ENCODE assay signal across 12 cellular contexts in the genomic region with DNA sequence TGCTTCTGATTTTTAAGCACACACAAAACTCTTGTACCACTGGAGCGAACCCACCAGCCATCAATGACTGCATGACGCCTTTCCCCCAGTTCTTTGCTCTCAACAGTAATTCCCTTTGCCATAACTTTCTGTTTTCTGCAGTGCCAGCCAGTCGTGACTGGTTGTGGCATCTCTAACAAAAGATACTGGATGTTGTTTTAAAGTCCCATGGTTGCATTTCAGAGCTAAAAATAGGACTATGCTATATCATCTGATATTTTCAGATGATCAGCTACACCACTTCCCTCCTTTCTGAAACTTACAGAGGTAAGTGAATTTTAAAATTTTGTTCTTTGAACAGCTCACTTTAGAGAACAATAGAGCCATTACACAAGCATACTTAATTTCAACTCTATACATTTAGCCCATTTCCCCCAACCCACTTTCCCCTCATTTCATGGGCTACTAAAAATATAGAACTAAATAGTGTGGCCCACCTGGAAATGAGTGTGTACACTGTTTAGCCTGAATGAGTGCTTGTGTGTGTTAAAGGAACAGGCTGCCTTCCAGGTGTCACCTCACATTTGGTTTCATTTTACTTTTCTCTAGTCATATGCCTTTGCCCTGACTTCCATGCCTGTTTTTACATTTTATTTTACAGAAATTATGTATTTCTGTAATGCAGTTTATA.
A peak's percentile ranks its signal among the peaks of the same experiment; 100 is the strongest.
DNase-seq lines count a peak whose midpoint lies in the region; ATAC-seq and TF ChIP-seq lines count a peak whose summit lies in the region.
"Had no signal": no experiment of that assay in that cellular context is flagged by ENCODE, and none has a peak within 500 bp of the region (broad histone marks: within the 10 kb centered on the region; RNA-seq: fewer than 3 reads in every experiment).

No MANE protein-coding gene starts in this region.

- no peak overlapping the region for H3K4me3 ChIP-seq in Peyer's patch

- intact Hi-C loops in activated T-helper 2 cell treated with anti-CD3 and anti-CD28 coated beads, Interferon-gamma antibody, Interleukin-2, Interleukin-4, amounts not matched to agents 10 μg/mL and 5 μg/mL and 100 μg/mL, durations not matched to agents 14 hours and 24 hours and 36 hours (cut with micrococcal nuclease): no loop called here
- intact Hi-C loops in left colon (cut with DNase I, micrococcal nuclease): no loop called here

- peak; percentile 85 for ATAC-seq in GM21515 (IDR thresholded peaks at IDR 0.05; ENCODE audit: unreplicated experiment)
- ATAC-seq in HG03159 (IDR thresholded peaks at IDR 0.05; ENCODE audit: unreplicated experiment): peak; percentile 83
- ATAC-seq in left colon: no peak
- ATAC-seq: left ventricle myocardium superior, T-helper 17 cell had no signal

- no peaks in the 10 kb centered on the region for H3K9me3 Mint-ChIP-seq in activated T-helper 2 cell treated with anti-CD3 and anti-CD28 coated beads, Interferon-gamma antibody, Interleukin-2, Interleukin-4, amounts not matched to agents 10 μg/mL and 5 μg/mL and 100 μg/mL, durations not matched to agents 14 hours and 24 hours and 36 hours

- peaks cover 0 to 6% (median 0%) of the 10 kb centered on the region in 4 donors for H3K4me1 ChIP-seq in Peyer's patch

- H3K4me1 Mint-ChIP-seq in activated T-helper 2 cell treated with anti-CD3 and anti-CD28 coated beads, Interferon-gamma antibody, Interleukin-2, Interleukin-4, amounts not matched to agents 10 μg/mL and 5 μg/mL and 100 μg/mL, durations not matched to agents 14 hours and 24 hours and 36 hours (ENCODE audit: low read depth): peaks cover 30% of the 10 kb centered on the region
- H3K4me1 Mint-ChIP-seq: T-helper 17 cell had no signal

- H3K27me3 Mint-ChIP-seq in activated T-helper 2 cell treated with anti-CD3 and anti-CD28 coated beads, Interferon-gamma antibody, Interleukin-2, Interleukin-4, amounts not matched to agents 10 μg/mL and 5 μg/mL and 100 μg/mL, durations not matched to agents 14 hours and 24 hours and 36 hours (ENCODE audit: low read depth): peaks cover 11% of the 10 kb centered on the region

- no peak for TF ChIP-seq CTCF in Peyer's patch (IDR thresholded peaks at IDR 0.05)

- no peak for TF ChIP-seq POLR2A in Peyer's patch (IDR thresholded peaks at IDR 0.05)

- H3K27ac ChIP-seq in Peyer's patch: no peak overlapping the region
- H3K27ac ChIP-seq: epithelial cell of prostate had no signal

- no peaks in the 10 kb centered on the region for H3K36me3 ChIP-seq in Peyer's patch

- H3K4me3 Mint-ChIP-seq in activated T-helper 2 cell treated with anti-CD3 and anti-CD28 coated beads, Interferon-gamma antibody, Interleukin-2, Interleukin-4, amounts not matched to agents 10 μg/mL and 5 μg/mL and 100 μg/mL, durations not matched to agents 14 hours and 24 hours and 36 hours (ENCODE audit: low read depth): no peak overlapping the region
- H3K4me3 Mint-ChIP-seq: T-helper 17 cell had no signal

- DNase-seq in NCI-H2171 treated with DMSO at 0.1 percent for 48 hours (lab: John Stamatoyannopoulos, UW) (peak; percentile 18), NCI-H2171 (lab: John Stamatoyannopoulos, UW) (no peak), left colon (no peak), Peyer's patch (no peak), activated gamma-delta T cell treated with Interleukin-2 at 50 U/mL for 16 hours (no peak)
- DNase-seq in activated T-helper 2 cell treated with anti-CD3 and anti-CD28 coated beads, Interferon-gamma antibody, Interleukin-2, Interleukin-4, amounts not matched to agents 10 μg/mL and 5 μg/mL and 100 μg/mL, durations not matched to agents 14 hours and 24 hours and 36 hours (ENCODE audit: low spot score): no peak
- DNase-seq: left ventricle myocardium superior, NCI-H1436, T-helper 17 cell had no signal

- no peaks in the 10 kb centered on the region for H3K27me3 ChIP-seq in Peyer's patch

- no peaks in the 10 kb centered on the region for H3K36me3 Mint-ChIP-seq in activated T-helper 2 cell treated with anti-CD3 and anti-CD28 coated beads, Interferon-gamma antibody, Interleukin-2, Interleukin-4, amounts not matched to agents 10 μg/mL and 5 μg/mL and 100 μg/mL, durations not matched to agents 14 hours and 24 hours and 36 hours (ENCODE audit: low read depth)

- peak overlapping the region; percentile 64 for H3K27ac Mint-ChIP-seq in activated T-helper 2 cell treated with anti-CD3 and anti-CD28 coated beads, Interferon-gamma antibody, Interleukin-2, Interleukin-4, amounts not matched to agents 10 μg/mL and 5 μg/mL and 100 μg/mL, durations not matched to agents 14 hours and 24 hours and 36 hours
- H3K27ac Mint-ChIP-seq: T-helper 17 cell had no signal

- H3K9me3 ChIP-seq in Peyer's patch: no peaks in the 10 kb centered on the region
